ENCODE assay signal across 6 cellular contexts in genomic region chr12:6494351-6494743, GRCh38. TPM values are rescaled to one million over a fixed set of nuclear protein-coding genes. Genes with fewer than 3 reads are reported as not detected.
DNase-seq lines count a peak whose midpoint lies in the region; ATAC-seq and TF ChIP-seq lines count a peak whose summit lies in the region.

No MANE protein-coding gene starts in this region.

- H3K27me3 ChIP-seq in Panc1 (ENCODE audit: control insufficient read depth, insufficient read depth, low read length) (no peaks in the 10 kb centered on the region), hepatocyte (no peaks in the 10 kb centered on the region), aorta (ENCODE audit: control insufficient read depth in 1 of 2, insufficient read depth in 2 of 2, low read length in 1 of 2) (no peaks in the 10 kb centered on the region)

- TSS peak; percentile 85 for BruUV-seq in Panc1 (replicated peaks; lab: Mats Ljungman, UMichigan)

- CTCF ChIA-PET in Panc1 (lab: Charles Lee), result no interaction called here

- H4K20me1 ChIP-seq in hepatocyte (ENCODE audit: insufficient read depth, poor library complexity, severe bottlenecking), result no peaks in the 10 kb centered on the region

- peak overlapping the region; percentile 50 for H2AFZ ChIP-seq in hepatocyte

- H3K27ac ChIP-seq in Panc1 (ENCODE audit: low read length) (peak overlapping the region; percentile 97), hepatocyte (peak overlapping the region; percentile 18), aorta (ENCODE audit: low read depth in 1 of 2, low read length in 2 of 2) (no peak overlapping the region)

- POLR2A ChIA-PET in Panc1 (lab: Charles Lee), result interaction anchor here (0.8 kb wide), 1 partner anchor 42 kb away, joined by 3 read pairs; no protein-coding TSS in a partner anchor

- ATAC-seq in Panc1 (no peak), aorta (ENCODE audit: low FRiP score) (no peak), GM19023 (IDR thresholded peaks at IDR 0.05; ENCODE audit: unreplicated experiment) (no peak)

- in situ Hi-C loops in Panc1 (cut with HindIII; ENCODE audit: low pct_unique_long_range_greater_than_20kb, low sequenced_read_pairs), result no loop called here

- 3% methylated on average over 7 of the region's 7 CpGs for WGBS in hepatocyte (ENCODE audit: low lambda C conversion rate, missing lambda C conversion rate)
- WGBS in aorta, 2 donors, result 0 to 1% methylated on average over 7 of the region's 7 CpGs

- no peaks in the 10 kb centered on the region for H3K9me2 ChIP-seq in hepatocyte (replicated peaks; ENCODE audit: insufficient read depth)

- peaks cover 17% of the 10 kb centered on the region for H3K4me1 ChIP-seq in Panc1 (ENCODE audit: control insufficient read depth, insufficient read depth, low read length)
- peaks cover 16% of the 10 kb centered on the region for H3K4me1 ChIP-seq in hepatocyte (ENCODE audit: insufficient read depth)
- peaks cover 0 to 5% of the 10 kb centered on the region in 2 donors for H3K4me1 ChIP-seq in aorta (ENCODE audit: control insufficient read depth in 1 of 2, insufficient read depth in 2 of 2, low read length in 2 of 2)

- TF ChIP-seq CTCF in Panc1 (IDR thresholded peaks at IDR 0.05), result no peak
- TF ChIP-seq CTCF in hepatocyte (IDR thresholded peaks at IDR 0.05; ENCODE audit: poor library complexity), result no peak

- peak overlapping the region; percentile 82 for H3K4me2 ChIP-seq in hepatocyte

- DNase-seq in ELR (ENCODE audit: low read depth), result peak; percentile 49
- DNase-seq in Panc1 (ENCODE audit: low read depth, low spot score), result no peak
- DNase-seq in hepatocyte (ENCODE audit: low spot score), result no peak
- DNase-seq in aorta, result no peak
- no peak for DNase-seq in stimulated activated CD4-positive, alpha-beta T cell treated with anti-CD3 and anti-CD28 coated beads, Interleukin-4, amount 100 ng/mL, for 1 hour

- H3K79me2 ChIP-seq in hepatocyte, result peaks cover 58% of the 10 kb centered on the region

- H3K36me3 ChIP-seq in Panc1 (ENCODE audit: control insufficient read depth, insufficient read depth, low read length), result peaks cover 23% of the 10 kb centered on the region
- no peaks in the 10 kb centered on the region for H3K36me3 ChIP-seq in hepatocyte (replicated peaks; ENCODE audit: insufficient read depth, low read depth)
- peaks cover 0 to 2% of the 10 kb centered on the region in 2 donors for H3K36me3 ChIP-seq in aorta (ENCODE audit: control insufficient read depth in 1 of 2, insufficient read depth in 2 of 2, low read length in 1 of 2)

- intact Hi-C loops in Panc1 (cut with micrococcal nuclease; ENCODE audit: unreplicated experiment), result no loop called here
- intact Hi-C loops in aorta (cut with DNase I), result no loop called here

- H3K4me3 ChIP-seq in Panc1 (ENCODE audit: low read depth in 2 of 2, low read length in 2 of 2) (peak overlapping the region; percentile 93 to 94), hepatocyte (peak overlapping the region; percentile 74), aorta (ENCODE audit: low read length in 2 of 2) (peak overlapping the region; percentile 87 to 93)

- H3K9me3 ChIP-seq in Panc1 (ENCODE audit: control insufficient read depth, insufficient read depth, low read depth, low read length) (no peaks in the 10 kb centered on the region), hepatocyte (ENCODE audit: low read depth) (no peaks in the 10 kb centered on the region), aorta (ENCODE audit: control insufficient read depth, low read length) (no peaks in the 10 kb centered on the region)

RNA-seq across cellular contexts. Expression of gene NCAPD2, which starts 0.4 kb away (rescaled TPM):
- total RNA-seq in Panc1 (2021; ENCODE audit: unreplicated experiment), result 80.3 TPM
- 44.0 TPM for polyA plus RNA-seq in Panc1 (2012; ENCODE audit: insufficient read length)
- total RNA-seq in hepatocyte, result 26.7 and 31.4 TPM in 2 replicates
- polyA plus RNA-seq in hepatocyte, result 13.7 and 17.4 TPM in 2 replicates
- 10 to 100 TPM; 19.9 to 32.8 TPM for total RNA-seq in aorta
- 10 to 100 TPM in 1 of 2 donors, 1 to 10 TPM in 1; 5.1 to 13.2 TPM for polyA plus RNA-seq in aorta

RNA-seq across cellular contexts. Expression of gene MRPL51, which starts 1.3 kb away (rescaled TPM):
- total RNA-seq in Panc1 (2021; ENCODE audit: unreplicated experiment), result 194 TPM
- polyA plus RNA-seq in Panc1 (2012; ENCODE audit: insufficient read length), result 85.5 TPM
- 57.4 and 81.6 TPM in 2 replicates for total RNA-seq in hepatocyte
- 231 and 267 TPM in 2 replicates for polyA plus RNA-seq in hepatocyte
- total RNA-seq in aorta, result 10 to 100 TPM; 91.8 to 95.5 TPM
- polyA plus RNA-seq in aorta, result 100 to 1,000 TPM; 125 to 283 TPM

RNA-seq across cellular contexts. Expression of gene VAMP1, which starts 23.9 kb away (rescaled TPM):
- total RNA-seq in Panc1 (2021; ENCODE audit: unreplicated experiment) (11.2 TPM), hepatocyte (0.88 and 5.0 TPM in 2 replicates), aorta (10 to 100 TPM in 1 of 2 donors, 1 to 10 TPM in 1; 9.7 to 23.9 TPM)
- 8.1 TPM for polyA plus RNA-seq in Panc1 (2012; ENCODE audit: insufficient read length)
- polyA plus RNA-seq in hepatocyte (5.9 and 8.0 TPM in 2 replicates), aorta (10 to 100 TPM; 14.8 to 44.0 TPM)

RNA-seq across cellular contexts. Expression of gene GAPDH, which starts 40.0 kb away (rescaled TPM):
- 2,912 TPM for total RNA-seq in Panc1 (2021; ENCODE audit: unreplicated experiment)
- 4,959 TPM for polyA plus RNA-seq in Panc1 (2012; ENCODE audit: insufficient read length)
- total RNA-seq in hepatocyte, result 1,719 and 1,827 TPM in 2 replicates
- 2,607 and 2,708 TPM in 2 replicates for polyA plus RNA-seq in hepatocyte
- 1,000 to 10,000 TPM; 1,856 to 2,021 TPM for total RNA-seq in aorta
- 1,000 to 10,000 TPM; 2,047 to 3,012 TPM for polyA plus RNA-seq in aorta

RNA-seq across cellular contexts. Expression of gene TAPBPL, which starts 42.5 kb away (rescaled TPM):
- total RNA-seq in Panc1 (2021; ENCODE audit: unreplicated experiment), result 7.8 TPM
- 7.9 TPM for polyA plus RNA-seq in Panc1 (2012; ENCODE audit: insufficient read length)
- total RNA-seq in hepatocyte, result 8.2 and 11.7 TPM in 2 replicates
- 9.7 and 10.8 TPM in 2 replicates for polyA plus RNA-seq in hepatocyte
- 10 to 100 TPM; 14.6 to 29.3 TPM for total RNA-seq in aorta
- 10 to 100 TPM; 22.0 to 25.9 TPM for polyA plus RNA-seq in aorta

Comparison
In these comparisons a context has a peak if more than half of its experiments do, and no peak if none do; other contexts are left out.
1. H3K27ac ChIP-seq: peak in Panc1 (single experiment) and hepatocyte (single experiment); none in aorta (0 of 2).
2. Peak in every context shown above with its lines, with median percentiles within 50 percentile points of each other: H3K4me3 ChIP-seq.